ENCODE assay signal across 10 cellular contexts in the genomic region with DNA sequence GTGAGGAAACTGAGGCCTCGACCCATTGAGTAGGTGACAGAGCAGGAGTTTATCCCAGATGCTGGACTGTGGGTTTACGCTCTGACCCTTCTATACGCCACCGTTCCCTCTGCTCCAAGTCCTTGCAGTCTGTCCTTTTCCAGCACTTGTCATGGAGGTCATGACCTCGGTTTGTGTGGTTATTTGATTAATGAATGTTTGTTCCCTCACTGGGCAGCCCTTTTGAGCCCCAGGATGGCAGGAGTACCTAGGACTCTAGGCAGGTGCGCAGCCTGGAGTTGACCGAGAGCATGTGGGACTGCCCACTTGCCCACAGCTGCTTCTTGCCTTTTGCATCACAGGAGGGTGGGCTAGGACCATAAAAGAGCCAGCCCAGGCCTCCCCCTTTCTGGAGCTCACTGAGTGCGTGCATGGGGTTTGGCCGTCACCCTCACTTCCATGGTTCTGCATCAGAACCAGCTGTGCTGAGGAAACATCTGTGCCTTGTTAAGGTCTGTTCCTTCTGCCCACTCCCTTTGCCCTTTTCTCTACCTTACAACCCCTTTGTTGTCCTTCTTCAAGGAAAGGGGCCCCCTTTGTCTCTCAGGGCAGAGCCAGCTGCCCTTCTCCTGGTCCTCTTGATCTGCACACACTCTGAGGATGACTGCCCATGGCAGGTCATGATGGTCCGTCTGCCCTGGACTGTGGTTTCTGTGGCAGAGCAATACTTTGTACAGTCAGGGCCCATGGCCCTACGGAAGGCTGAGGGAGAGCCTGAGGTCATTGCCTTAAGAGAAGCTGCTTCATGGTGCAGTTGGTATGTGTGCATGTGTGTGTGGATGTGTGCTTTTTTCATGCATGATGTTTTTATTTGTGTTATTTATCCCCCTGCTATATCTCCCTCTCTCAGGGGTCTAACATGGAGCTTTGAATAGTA. TPM values are rescaled to one million over a fixed set of nuclear protein-coding genes. Genes with fewer than 3 reads are reported as not detected.
DNase-seq lines count a peak whose midpoint lies in the region; ATAC-seq and TF ChIP-seq lines count a peak whose summit lies in the region.
"Had no signal": no experiment of that assay in that cellular context is flagged by ENCODE, and none has a peak within 500 bp of the region (broad histone marks: within the 10 kb centered on the region; RNA-seq: fewer than 3 reads in every experiment).

No MANE protein-coding gene starts in this region.

- 83 to 88% methylated on average over 10 to 11 of the region's 11 CpGs for WGBS in upper lobe of left lung, 2 donors

- H3K9me3 ChIP-seq in Panc1 (ENCODE audit: control insufficient read depth, insufficient read depth, low read depth, low read length) = no peaks in the 10 kb centered on the region
- H3K9me3 ChIP-seq in upper lobe of left lung = no peaks in the 10 kb centered on the region
- H3K9me3 ChIP-seq: esophagus squamous epithelium had no signal

- DNase-seq in activated naive CD4-positive, alpha-beta T cell (lab: John Stamatoyannopoulos, UW) = no peak
- DNase-seq in Panc1 (ENCODE audit: low read depth, low spot score) (no peak), immature natural killer cell (no peak), upper lobe of left lung (no peak), NCI-H1436 (lab: John Stamatoyannopoulos, UW) (no peak), DMS79 (lab: John Stamatoyannopoulos, UW) (no peak), GM13976 (ENCODE audit: low spot score) (no peak)
- DNase-seq: esophagus squamous epithelium, OCI-M1 had no signal

- H3K4me1 Mint-ChIP-seq in activated naive CD4-positive, alpha-beta T cell treated with anti-CD3 and anti-CD28 coated beads, Interleukin-2, amount 50 U/mL, for 24 hours = peaks cover 91% of the 10 kb centered on the region
- H3K4me1 Mint-ChIP-seq in immature natural killer cell = peaks cover 0 to 80% of the 10 kb centered on the region in 2 donors

- H3K27ac Mint-ChIP-seq in activated naive CD4-positive, alpha-beta T cell treated with anti-CD3 and anti-CD28 coated beads, Interleukin-2, amount 50 U/mL, for 24 hours = peak overlapping the region; percentile 47
- peak overlapping the region; percentile 64 to 90 (median 84) for H3K27ac Mint-ChIP-seq in immature natural killer cell

- no peaks in the 10 kb centered on the region for H3K4me1 ChIP-seq in Panc1 (ENCODE audit: control insufficient read depth, insufficient read depth, low read length)
- H3K4me1 ChIP-seq in upper lobe of left lung = peaks cover 27 to 57% (median 50%) of the 10 kb centered on the region in 4 donors

- no peak overlapping the region for H3K27ac ChIP-seq in Panc1 (ENCODE audit: low read length)
- peak overlapping the region in 2 of 4 donors; percentile 17 to 45 for H3K27ac ChIP-seq in upper lobe of left lung

- H3K4me3 Mint-ChIP-seq in activated naive CD4-positive, alpha-beta T cell treated with anti-CD3 and anti-CD28 coated beads, Interleukin-2, amount 50 U/mL, for 24 hours = no peak overlapping the region
- H3K4me3 Mint-ChIP-seq in immature natural killer cell = peak overlapping the region; percentile 16 to 73 (median 39)

- H3K27me3 ChIP-seq in Panc1 (ENCODE audit: control insufficient read depth, insufficient read depth, low read length) (no peaks in the 10 kb centered on the region), upper lobe of left lung (no peaks in the 10 kb centered on the region)
- H3K27me3 ChIP-seq: esophagus squamous epithelium had no signal

- in situ Hi-C loops in Panc1 (cut with HindIII; ENCODE audit: low pct_unique_long_range_greater_than_20kb, low sequenced_read_pairs) = no loop called here
- in situ Hi-C loops in GM13976 (cut with MboI; ENCODE audit: low sequenced_read_pairs, unreplicated experiment) = no loop called here

- no peaks in the 10 kb centered on the region for H3K27me3 Mint-ChIP-seq in activated naive CD4-positive, alpha-beta T cell treated with anti-CD3 and anti-CD28 coated beads, Interleukin-2, amount 50 U/mL, for 24 hours
- H3K27me3 Mint-ChIP-seq in immature natural killer cell (ENCODE audit: low read depth in 3 of 3) = peaks cover 0 to 2% (median 1%) of the 10 kb centered on the region in 3 donors

- peak; percentile 64 for ATAC-seq in Panc1
- ATAC-seq in upper lobe of left lung (ENCODE audit: low FRiP score in 2 of 2) = peak; percentile 16 to 44

- intact Hi-C loops in Panc1 (cut with micrococcal nuclease; ENCODE audit: unreplicated experiment) = no loop called here

- no peak for TF ChIP-seq POLR2A in upper lobe of left lung (IDR thresholded peaks at IDR 0.05)

- POLR2A ChIA-PET in Panc1 (lab: Charles Lee) = no interaction called here

- peaks cover 11% of the 10 kb centered on the region for H3K36me3 Mint-ChIP-seq in activated naive CD4-positive, alpha-beta T cell treated with anti-CD3 and anti-CD28 coated beads, Interleukin-2, amount 50 U/mL, for 24 hours
- peaks cover 0 to 20% (median 4%) of the 10 kb centered on the region in 3 donors for H3K36me3 Mint-ChIP-seq in immature natural killer cell

- H3K36me3 ChIP-seq in Panc1 (ENCODE audit: control insufficient read depth, insufficient read depth, low read length) (no peaks in the 10 kb centered on the region), upper lobe of left lung (peaks cover 0 to 7% (median 4%) of the 10 kb centered on the region in 4 donors)

- no TSS peak for BruUV-seq in Panc1 (replicated peaks; lab: Mats Ljungman, UMichigan)

- H3K4me3 ChIP-seq in Panc1 (ENCODE audit: low read depth in 2 of 2, low read length in 2 of 2) (no peak overlapping the region), upper lobe of left lung (no peak overlapping the region)
- H3K4me3 ChIP-seq: esophagus squamous epithelium had no signal

- TF ChIP-seq CTCF in Panc1 (IDR thresholded peaks at IDR 0.05) = no peak
- no peak for TF ChIP-seq CTCF in upper lobe of left lung (IDR thresholded peaks at IDR 0.05)
- no peak for TF ChIP-seq CTCF in GM13976 (IDR thresholded peaks at IDR 0.05; ENCODE audit: borderline replicate concordance, control extremely low read depth, extremely low read depth, insufficient read depth, missing control alignments)

- no peak for TF ChIP-seq EP300 in upper lobe of left lung (IDR thresholded peaks at IDR 0.05)

- CTCF ChIA-PET in Panc1 (lab: Charles Lee) = no interaction called here

- no peaks in the 10 kb centered on the region for H3K9me3 Mint-ChIP-seq in activated naive CD4-positive, alpha-beta T cell treated with anti-CD3 and anti-CD28 coated beads, Interleukin-2, amount 50 U/mL, for 24 hours
- no peaks in the 10 kb centered on the region for H3K9me3 Mint-ChIP-seq in immature natural killer cell

RNA-seq across cellular contexts. Expression of a gene that starts 38.2 kb away (rescaled TPM):
- total RNA-seq in Panc1 (2021; ENCODE audit: unreplicated experiment) = 9.3 TPM
- 3.7 TPM for polyA plus RNA-seq in Panc1 (2012; ENCODE audit: insufficient read length)
- polyA plus RNA-seq in immature natural killer cell = 10 to 100 TPM; 20.2 to 29.6 (median 20.2) TPM
- total RNA-seq in upper lobe of left lung = 10 to 100 TPM; 16.1 to 57.6 (median 35.7) TPM
